In the genomic region with DNA sequence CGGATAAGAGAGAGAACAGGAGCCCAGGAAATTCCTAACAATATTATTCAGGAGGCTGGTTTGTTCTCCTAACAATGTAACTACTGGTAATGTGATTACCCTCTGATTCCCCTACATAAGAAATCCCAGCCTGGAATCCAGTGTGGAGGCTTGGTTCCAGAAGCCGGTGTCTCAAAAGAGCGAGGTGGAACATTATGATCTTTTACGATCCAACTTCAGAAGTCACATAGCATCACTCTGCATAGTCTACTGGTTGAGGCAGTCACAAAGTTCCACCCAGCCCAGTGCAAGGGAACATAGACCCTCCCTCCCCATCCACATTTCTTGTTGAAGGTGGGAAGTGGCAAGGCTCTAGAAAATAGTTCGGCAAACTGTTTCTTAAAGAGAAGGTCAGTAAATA, we compare ENCODE assay signal across 40 cellular contexts.
"Had no signal": no experiment of that assay in that cellular context is flagged by ENCODE, and none has a peak within 500 bp of the region (broad histone marks: within the 10 kb centered on the region; RNA-seq: fewer than 3 reads in every experiment).

No MANE protein-coding gene starts in this region.

- H3K36me3 ChIP-seq: adrenal gland, ascending aorta, brain microvascular endothelial cell, breast epithelium, cardiac muscle cell had no signal

- H3K27me3 ChIP-seq: adrenal gland, ascending aorta, body of pancreas, brain microvascular endothelial cell, breast epithelium, cardiac muscle cell had no signal

- H3K4me1 Mint-ChIP-seq: activated naive CD4-positive, alpha-beta T cell treated with anti-CD3 and anti-CD28 coated beads, Interleukin-2, amount 10 ng/mL, durations not matched to agents 7 days and 5 days; activated naive CD4-positive, alpha-beta T cell treated with anti-CD3 and anti-CD28 coated beads, Interleukin-2, amount 50 U/mL, for 24 hours; activated naive CD8-positive, alpha-beta T cell treated with anti-CD3 and anti-CD28 coated beads for 36 hours; activated naive CD8-positive, alpha-beta T cell treated with anti-CD3 and anti-CD28 coated beads, Interleukin-2, amount 10 ng/mL, durations not matched to agents 7 days and 5 days; activated naive CD8-positive, alpha-beta T cell treated with anti-CD3 and anti-CD28 coated beads, Interleukin-2, amount 50 U/mL, for 24 hours; activated T-helper 17 cell treated with anti-CD3 and anti-CD28 coated beads, Interleukin-2, amount 50 U/mL, for 72 hours; central memory CD8-positive, alpha-beta T cell had no signal

- H3K9me3 Mint-ChIP-seq: activated naive CD4-positive, alpha-beta T cell treated with anti-CD3 and anti-CD28 coated beads for 36 hours; activated naive CD4-positive, alpha-beta T cell treated with anti-CD3 and anti-CD28 coated beads, Interleukin-2, amount 10 ng/mL, durations not matched to agents 7 days and 5 days; activated naive CD4-positive, alpha-beta T cell treated with anti-CD3 and anti-CD28 coated beads, Interleukin-2, amount 50 U/mL, for 24 hours; activated naive CD4-positive, alpha-beta T cell treated with anti-CD3 and anti-CD28 coated beads, Interleukin-2, amount 50 U/mL, for 72 hours; activated naive CD8-positive, alpha-beta T cell treated with anti-CD3 and anti-CD28 coated beads for 36 hours; activated naive CD8-positive, alpha-beta T cell treated with anti-CD3 and anti-CD28 coated beads, Interleukin-2, amount 50 U/mL, for 24 hours; activated T-cell treated with anti-CD3 and anti-CD28 coated beads, Interleukin-2, amount 50 U/mL, for 24 hours; activated T-cell treated with anti-CD3 and anti-CD28 coated beads, Interleukin-2, amount 50 U/mL, for 4 hours; activated T-cell treated with anti-CD3 and anti-CD28 coated beads, Interleukin-2, amount 50 U/mL, for 72 hours; activated T-helper 1 cell treated with anti-CD3 and anti-CD28 coated beads, Interleukin-12 subunit alpha, Interleukin-12 subunit beta, Interleukin-2, Interleukin-4 antibody, amounts not matched to agents 30 ng/mL and 10 ng/mL and 1 ng/mL, durations not matched to agents 14 hours and 24 hours and 36 hours; activated T-helper 17 cell treated with anti-CD3 and anti-CD28 coated beads, Interleukin-2, amount 50 U/mL, for 72 hours; activated T-helper 2 cell treated with anti-CD3 and anti-CD28 coated beads, Interferon-gamma antibody, Interleukin-2, Interleukin-4, amounts not matched to agents 10 μg/mL and 5 μg/mL and 100 μg/mL, durations not matched to agents 14 hours and 24 hours and 36 hours; central memory CD8-positive, alpha-beta T cell had no signal

- FAIRE-seq: astrocyte, bronchial epithelial cell had no signal

- DNase-seq: activated effector memory CD4-positive, alpha-beta T cell treated with anti-CD3 and anti-CD28 coated beads, Interleukin-2, amount 50 U/mL, for 16 hours; activated effector memory CD4-positive, alpha-beta T cell treated with Interleukin-2 at 50 U/mL for 16 hours; activated gamma-delta T cell; activated gamma-delta T cell treated with Interleukin-2 at 50 U/mL for 16 hours; activated naive CD4-positive, alpha-beta T cell; activated naive CD4-positive, alpha-beta T cell treated with anti-CD3 and anti-CD28 coated beads for 36 hours; activated naive CD4-positive, alpha-beta T cell treated with anti-CD3 and anti-CD28 coated beads, Interleukin-2, amount 10 ng/mL, durations not matched to agents 7 days and 5 days; activated naive CD4-positive, alpha-beta T cell treated with anti-CD3 and anti-CD28 coated beads, Interleukin-2, amount 50 U/mL, for 16 hours; activated naive CD4-positive, alpha-beta T cell treated with Interleukin-2 at 50 U/mL for 16 hours; activated naive CD8-positive, alpha-beta T cell treated with anti-CD3 and anti-CD28 coated beads for 36 hours; activated naive CD8-positive, alpha-beta T cell treated with anti-CD3 and anti-CD28 coated beads, Interleukin-2, amount 10 ng/mL, durations not matched to agents 7 days and 5 days; activated naive CD8-positive, alpha-beta T cell treated with anti-CD3 and anti-CD28 coated beads, Interleukin-2, amount 50 U/mL, for 24 hours; activated T-cell treated with anti-CD3 and anti-CD28 coated beads, Interleukin-2, amount 50 U/mL, for 1 hour; activated T-cell treated with anti-CD3 and anti-CD28 coated beads, Interleukin-2, amount 50 U/mL, for 24 hours; activated T-cell treated with anti-CD3 and anti-CD28 coated beads, Interleukin-2, amount 50 U/mL, for 4 hours; activated T-cell treated with anti-CD3 and anti-CD28 coated beads, Interleukin-2, amount 50 U/mL, for 48 hours; activated T-cell treated with anti-CD3 and anti-CD28 coated beads, Interleukin-2, amount 50 U/mL, for 72 hours; adrenal gland; amniotic stem cell; amygdala; anterior cingulate cortex; aorta; body of pancreas; brain microvascular endothelial cell; caudate nucleus; central memory CD4-positive, alpha-beta T cell; cerebellar nuclear complex had no signal

- H3K9me3 ChIP-seq: adrenal gland, ascending aorta, body of pancreas, breast epithelium had no signal

- H3K27ac Mint-ChIP-seq: activated naive CD4-positive, alpha-beta T cell treated with anti-CD3 and anti-CD28 coated beads for 36 hours; activated naive CD4-positive, alpha-beta T cell treated with anti-CD3 and anti-CD28 coated beads, Interleukin-2, amount 10 ng/mL, durations not matched to agents 7 days and 5 days; activated naive CD4-positive, alpha-beta T cell treated with anti-CD3 and anti-CD28 coated beads, Interleukin-2, amount 50 U/mL, for 24 hours; activated naive CD4-positive, alpha-beta T cell treated with anti-CD3 and anti-CD28 coated beads, Interleukin-2, amount 50 U/mL, for 72 hours; activated naive CD8-positive, alpha-beta T cell; activated naive CD8-positive, alpha-beta T cell treated with anti-CD3 and anti-CD28 coated beads for 36 hours; activated naive CD8-positive, alpha-beta T cell treated with anti-CD3 and anti-CD28 coated beads, Interleukin-2, amount 10 ng/mL, durations not matched to agents 7 days and 5 days; activated naive CD8-positive, alpha-beta T cell treated with anti-CD3 and anti-CD28 coated beads, Interleukin-2, amount 50 U/mL, for 24 hours; activated T-cell treated with anti-CD3 and anti-CD28 coated beads, Interleukin-2, amount 50 U/mL, for 24 hours; activated T-cell treated with anti-CD3 and anti-CD28 coated beads, Interleukin-2, amount 50 U/mL, for 72 hours; activated T-helper 1 cell treated with anti-CD3 and anti-CD28 coated beads, Interleukin-12 subunit alpha, Interleukin-12 subunit beta, Interleukin-2, Interleukin-4 antibody, amounts not matched to agents 30 ng/mL and 10 ng/mL and 1 ng/mL, durations not matched to agents 14 hours and 24 hours and 36 hours; activated T-helper 17 cell treated with anti-CD3 and anti-CD28 coated beads, Interleukin-2, amount 50 U/mL, for 72 hours; activated T-helper 2 cell treated with anti-CD3 and anti-CD28 coated beads, Interferon-gamma antibody, Interleukin-2, Interleukin-4, amounts not matched to agents 10 μg/mL and 5 μg/mL and 100 μg/mL, durations not matched to agents 14 hours and 24 hours and 36 hours had no signal

- ATAC-seq: activated naive CD4-positive, alpha-beta T cell treated with anti-CD3 and anti-CD28 coated beads, Interleukin-2, amount 50 U/mL, for 72 hours; activated naive CD8-positive, alpha-beta T cell treated with anti-CD3 and anti-CD28 coated beads, Interleukin-2, amount 50 U/mL, for 24 hours; activated T-cell treated with anti-CD3 and anti-CD28 coated beads, Interleukin-2, amount 50 U/mL, for 4 hours; activated T-cell treated with anti-CD3 and anti-CD28 coated beads, Interleukin-2, amount 50 U/mL, for 72 hours; activated T-helper 17 cell treated with anti-CD3 and anti-CD28 coated beads, Interleukin-2, amount 50 U/mL, for 72 hours; body of pancreas had no signal

- H3K36me3 Mint-ChIP-seq: activated naive CD4-positive, alpha-beta T cell treated with anti-CD3 and anti-CD28 coated beads, Interleukin-2, amount 10 ng/mL, durations not matched to agents 7 days and 5 days; activated naive CD4-positive, alpha-beta T cell treated with anti-CD3 and anti-CD28 coated beads, Interleukin-2, amount 50 U/mL, for 24 hours; activated naive CD4-positive, alpha-beta T cell treated with anti-CD3 and anti-CD28 coated beads, Interleukin-2, amount 50 U/mL, for 72 hours; activated naive CD8-positive, alpha-beta T cell; activated naive CD8-positive, alpha-beta T cell treated with anti-CD3 and anti-CD28 coated beads for 36 hours; activated naive CD8-positive, alpha-beta T cell treated with anti-CD3 and anti-CD28 coated beads, Interleukin-2, amount 10 ng/mL, durations not matched to agents 7 days and 5 days had no signal

- H3K4me3 Mint-ChIP-seq: activated naive CD4-positive, alpha-beta T cell treated with anti-CD3 and anti-CD28 coated beads for 36 hours; activated naive CD4-positive, alpha-beta T cell treated with anti-CD3 and anti-CD28 coated beads, Interleukin-2, amount 10 ng/mL, durations not matched to agents 7 days and 5 days; activated naive CD4-positive, alpha-beta T cell treated with anti-CD3 and anti-CD28 coated beads, Interleukin-2, amount 50 U/mL, for 24 hours; activated naive CD8-positive, alpha-beta T cell; activated naive CD8-positive, alpha-beta T cell treated with anti-CD3 and anti-CD28 coated beads for 36 hours; activated naive CD8-positive, alpha-beta T cell treated with anti-CD3 and anti-CD28 coated beads, Interleukin-2, amount 10 ng/mL, durations not matched to agents 7 days and 5 days; activated naive CD8-positive, alpha-beta T cell treated with anti-CD3 and anti-CD28 coated beads, Interleukin-2, amount 50 U/mL, for 24 hours; activated T-cell treated with anti-CD3 and anti-CD28 coated beads, Interleukin-2, amount 50 U/mL, for 24 hours; activated T-cell treated with anti-CD3 and anti-CD28 coated beads, Interleukin-2, amount 50 U/mL, for 4 hours; activated T-cell treated with anti-CD3 and anti-CD28 coated beads, Interleukin-2, amount 50 U/mL, for 72 hours; activated T-helper 1 cell treated with anti-CD3 and anti-CD28 coated beads, Interleukin-12 subunit alpha, Interleukin-12 subunit beta, Interleukin-2, Interleukin-4 antibody, amounts not matched to agents 30 ng/mL and 10 ng/mL and 1 ng/mL, durations not matched to agents 14 hours and 24 hours and 36 hours; activated T-helper 17 cell treated with anti-CD3 and anti-CD28 coated beads, Interleukin-2, amount 50 U/mL, for 72 hours; brain; central memory CD8-positive, alpha-beta T cell had no signal

- H3K27me3 Mint-ChIP-seq: activated naive CD4-positive, alpha-beta T cell treated with anti-CD3 and anti-CD28 coated beads, Interleukin-2, amount 50 U/mL, for 24 hours; activated naive CD8-positive, alpha-beta T cell; activated T-helper 17 cell treated with anti-CD3 and anti-CD28 coated beads, Interleukin-2, amount 50 U/mL, for 72 hours; brain had no signal

- H3K4me3 ChIP-seq: adrenal gland, ascending aorta, body of pancreas, breast epithelium, cardiac muscle cell had no signal

- H3K27ac ChIP-seq: adrenal gland, ascending aorta, body of pancreas, brain microvascular endothelial cell, breast epithelium, cardiac muscle cell had no signal
